18 cellular contexts compared by ENCODE assay signal in genomic region chr13:110965755-110966134, GRCh38. TPM values are rescaled to one million over a fixed set of nuclear protein-coding genes. Genes with fewer than 3 reads are reported as not detected.
DNase-seq lines count a peak whose midpoint lies in the region; ATAC-seq, FAIRE-seq and TF ChIP-seq lines count a peak whose summit lies in the region.
"Had no signal": no experiment of that assay in that cellular context is flagged by ENCODE, and none has a peak within 500 bp of the region (broad histone marks: within the 10 kb centered on the region; RNA-seq: fewer than 3 reads in every experiment).

No MANE protein-coding gene starts in this region.

- H3K9me1 ChIP-seq in keratinocyte (ENCODE audit: control insufficient read depth, extremely low read depth, insufficient read depth, low read length), result no peaks in the 10 kb centered on the region

- peak; percentile 38 for DNase-seq in activated T-cell treated with anti-CD3 and anti-CD28 coated beads, Interleukin-2, amount 50 U/mL, for 24 hours
- DNase-seq in activated T-cell treated with anti-CD3 and anti-CD28 coated beads for 4 hours (no peak), HCT116 (ENCODE audit: low read depth, low spot score) (no peak), keratinocyte (ENCODE audit: low read depth, low spot score) (no peak), NCI-H1436 (lab: John Stamatoyannopoulos, UW) (no peak), posterior cingulate gyrus (no peak)
- DNase-seq in activated CD8-positive, alpha-beta T cell treated with anti-CD3 and anti-CD28 coated beads, Interleukin-2, amount 10 ng/mL, durations not matched to agents 7 days and 5 days, result peak; percentile 14
- DNase-seq: activated T-cell treated with anti-CD3 and anti-CD28 coated beads, Interleukin-2, amount 50 U/mL, for 4 hours; DMS79; foreskin melanocyte; kidney; NCI-H1694 treated with DMSO at 0.1 percent for 48 hours; stimulated activated CD4-positive, alpha-beta T cell treated with anti-CD3 and anti-CD28 coated beads, Interleukin-4, amount 100 ng/mL, for 1 hour had no signal

- POLR2A ChIA-PET in HCT116 (lab: Charles Lee), result interaction anchor here (0.9 kb wide), 1 partner anchor 251 kb away, joined by 3 read pairs; no protein-coding TSS in a partner anchor
- POLR2A ChIA-PET in activated CD8-positive, alpha-beta T cell treated with anti-CD3 and anti-CD28 coated beads, Interleukin-2, amount 10 ng/mL, durations not matched to agents 7 days and 5 days (lab: Charles Lee), result no interaction called here

- peaks cover 0 to 14% of the 10 kb centered on the region in 2 experiments; a peak in 2 of 4 replicates for H3K36me3 ChIP-seq in HCT116 (ENCODE audit: control insufficient read depth in 1 of 2, insufficient read depth in 2 of 2, low read length in 2 of 2)
- no peaks in the 10 kb centered on the region for H3K36me3 ChIP-seq in keratinocyte (ENCODE audit: control insufficient read depth in 2 of 2, extremely low read depth in 1 of 2, insufficient read depth in 2 of 2, low read length in 2 of 2)

- H3K4me3 ChIP-seq in HCT116 (replicated peaks in 1 of 2; ENCODE audit: low read depth in 1 of 2, low read length in 2 of 2) (peak overlapping the region; percentile 23 to 27; a peak in 3 of 4 replicates), keratinocyte (ENCODE audit: control insufficient read depth in 2 of 3, extremely low read depth in 1 of 3, insufficient read depth in 2 of 3, low read depth in 1 of 3, low read length in 3 of 3) (no peak overlapping the region)

- H3K4me3 Mint-ChIP-seq in activated T-cell treated with anti-CD3 and anti-CD28 coated beads, Interleukin-2, amount 50 U/mL, for 24 hours, result no peak overlapping the region
- H3K4me3 Mint-ChIP-seq in activated CD8-positive, alpha-beta T cell treated with anti-CD3 and anti-CD28 coated beads, Interleukin-2, amount 10 ng/mL, durations not matched to agents 7 days and 5 days, result no peak overlapping the region
- H3K4me3 Mint-ChIP-seq: activated T-cell treated with anti-CD3 and anti-CD28 coated beads, Interleukin-2, amount 50 U/mL, for 4 hours had no signal

- ATAC-seq in HCT116 (no peak), HG03342 (IDR thresholded peaks at IDR 0.05; ENCODE audit: unreplicated experiment) (no peak)
- ATAC-seq in activated CD8-positive, alpha-beta T cell treated with anti-CD3 and anti-CD28 coated beads, Interleukin-2, amount 10 ng/mL, durations not matched to agents 7 days and 5 days, result no peak

- peaks cover 32% of the 10 kb centered on the region for H3K4me1 Mint-ChIP-seq in activated T-cell treated with anti-CD3 and anti-CD28 coated beads, Interleukin-2, amount 50 U/mL, for 24 hours (ENCODE audit: low read depth)
- H3K4me1 Mint-ChIP-seq in activated CD8-positive, alpha-beta T cell treated with anti-CD3 and anti-CD28 coated beads, Interleukin-2, amount 10 ng/mL, durations not matched to agents 7 days and 5 days (ENCODE audit: low read depth), result peaks cover 13% of the 10 kb centered on the region

- H3K9me3 Mint-ChIP-seq in activated T-cell treated with anti-CD3 and anti-CD28 coated beads, Interleukin-2, amount 50 U/mL, for 24 hours, result peaks cover 54% of the 10 kb centered on the region
- H3K9me3 Mint-ChIP-seq in activated CD8-positive, alpha-beta T cell treated with anti-CD3 and anti-CD28 coated beads, Interleukin-2, amount 10 ng/mL, durations not matched to agents 7 days and 5 days (ENCODE audit: insufficient read depth), result peaks cover 34% of the 10 kb centered on the region

- H4K20me1 ChIP-seq in HCT116 (ENCODE audit: insufficient read depth) (no peaks in the 10 kb centered on the region), keratinocyte (ENCODE audit: control insufficient read depth, extremely low read depth, insufficient read depth, low read length) (no peaks in the 10 kb centered on the region)

- H3K27me3 ChIP-seq in HCT116 (ENCODE audit: insufficient read depth, low read length) (no peaks in the 10 kb centered on the region), keratinocyte (ENCODE audit: control insufficient read depth, extremely low read depth, insufficient read depth, low read length) (no peaks in the 10 kb centered on the region)

- no peaks in the 10 kb centered on the region for H3K9me2 ChIP-seq in HCT116 (ENCODE audit: insufficient read depth)

- CTCF ChIA-PET in HCT116 (lab: Charles Lee), result no interaction called here
- CTCF ChIA-PET in activated CD8-positive, alpha-beta T cell treated with anti-CD3 and anti-CD28 coated beads, Interleukin-2, amount 10 ng/mL, durations not matched to agents 7 days and 5 days (lab: Charles Lee), result no interaction called here

- TF ChIP-seq CTCF in HCT116 (IDR thresholded peaks at IDR 0.05 in 2 of 3, conservative IDR thresholded peaks at IDR 0.05 in 1 of 3; ENCODE audit: borderline replicate concordance in 1 of 3, insufficient read depth in 1 of 3, low read depth in 2 of 3, low read length in 2 of 3) (no peak), keratinocyte (optimal IDR thresholded peaks at IDR 0.05 in 1 of 3, IDR thresholded peaks at IDR 0.05 in 1 of 3, conservative IDR thresholded peaks at IDR 0.05 in 1 of 3; ENCODE audit: extremely low read depth in 1 of 3, insufficient read depth in 2 of 3, low read length in 3 of 3) (no peak)

- H3K9ac ChIP-seq in HCT116 (ENCODE audit: low read length) (peak overlapping the region; percentile 71), keratinocyte (ENCODE audit: control insufficient read depth, extremely low read depth, insufficient read depth, low read length) (no peak overlapping the region)
- H3K9ac ChIP-seq: parathyroid adenoma had no signal

- H2AFZ ChIP-seq in HCT116 (ENCODE audit: low read depth, low read length, poor library complexity, severe bottlenecking), result no peak overlapping the region
- H2AFZ ChIP-seq in keratinocyte (ENCODE audit: control insufficient read depth, low read length), result no peak overlapping the region
- H2AFZ ChIP-seq: parathyroid adenoma had no signal

- H3K4me2 ChIP-seq in HCT116 (ENCODE audit: low read length) (peak overlapping the region; percentile 60), keratinocyte (ENCODE audit: control insufficient read depth, extremely low read depth, insufficient read depth, low read depth, low read length) (no peak overlapping the region)

- intact Hi-C loops in HCT116 (cut with micrococcal nuclease), result loop anchor here (2.0 to 10.0 kb wide), 2 partner anchors 51 to 251 kb away; partner anchors contain the start of genes ANKRD10 and ING1
- intact Hi-C loops in posterior cingulate gyrus (cut with DNase I), result no loop called here

- FAIRE-seq in keratinocyte (lab: Jason Lieb, UNC), result no peak
- FAIRE-seq: kidney, urothelium cell line had no signal

- H3K4me1 ChIP-seq in HCT116 (ENCODE audit: control insufficient read depth in 1 of 2, insufficient read depth in 2 of 2, low read length in 2 of 2) (peaks cover 43 to 96% of the 10 kb centered on the region in 2 experiments), keratinocyte (ENCODE audit: control insufficient read depth, extremely low read depth, insufficient read depth, low read length) (no peaks in the 10 kb centered on the region)
- H3K4me1 ChIP-seq: parathyroid adenoma had no signal

- peaks cover 37% of the 10 kb centered on the region for H3K27me3 Mint-ChIP-seq in activated T-cell treated with anti-CD3 and anti-CD28 coated beads, Interleukin-2, amount 50 U/mL, for 24 hours
- H3K27me3 Mint-ChIP-seq in activated CD8-positive, alpha-beta T cell treated with anti-CD3 and anti-CD28 coated beads, Interleukin-2, amount 10 ng/mL, durations not matched to agents 7 days and 5 days (ENCODE audit: low read depth), result peaks cover 5% of the 10 kb centered on the region

- TSS peak; percentile 80 for BruUV-seq in HCT116 (replicated peaks; lab: Mats Ljungman, UMichigan)

- no peak for TF ChIP-seq POLR2A in HCT116 (IDR thresholded peaks at IDR 0.05; ENCODE audit: borderline replicate concordance, extremely low read depth, insufficient read depth, insufficient read length)

- H3K9me3 ChIP-seq in HCT116 (ENCODE audit: control insufficient read depth in 1 of 2, insufficient read depth in 1 of 2, low read depth in 1 of 2, low read length in 2 of 2) (no peaks in the 10 kb centered on the region), keratinocyte (ENCODE audit: control insufficient read depth, low read depth, low read length) (peaks cover 3% of the 10 kb centered on the region)

- no peak for TF ChIP-seq RAD21 in HCT116 (IDR thresholded peaks at IDR 0.05; ENCODE audit: low read depth)

- peaks cover 28% of the 10 kb centered on the region for H3K36me3 Mint-ChIP-seq in activated T-cell treated with anti-CD3 and anti-CD28 coated beads, Interleukin-2, amount 50 U/mL, for 24 hours (ENCODE audit: low read depth)
- peaks cover 17% of the 10 kb centered on the region for H3K36me3 Mint-ChIP-seq in activated CD8-positive, alpha-beta T cell treated with anti-CD3 and anti-CD28 coated beads, Interleukin-2, amount 10 ng/mL, durations not matched to agents 7 days and 5 days (ENCODE audit: low read depth)

- dilution Hi-C loops in keratinocyte (cut with MboI; ENCODE audit: extremely low pct_ligation_motif_present, low sequenced_read_pairs), result no loop called here

- H3K79me2 ChIP-seq in HCT116 (ENCODE audit: insufficient read depth, low read length) (peaks cover 34% of the 10 kb centered on the region), keratinocyte (ENCODE audit: control insufficient read depth, insufficient read depth, low read length) (no peaks in the 10 kb centered on the region)
- H3K79me2 ChIP-seq: parathyroid adenoma had no signal

- peak overlapping the region; percentile 99 for H3K27ac ChIP-seq in HCT116 (ENCODE audit: low read depth, low read length)
- peak overlapping the region; percentile 69 for H3K27ac ChIP-seq in keratinocyte (ENCODE audit: control insufficient read depth, insufficient read depth, low read length)
- H3K27ac ChIP-seq: C4-2B, parathyroid adenoma had no signal

- RAD21 ChIA-PET in HCT116 (lab: Charles Lee; ENCODE audit: low non-redundant PET in 1 of 2, low total read pairs in 2 of 2, uncharacterized antibody in 2 of 2, unreplicated experiment in 2 of 2), result no interaction called here

- H3K27ac Mint-ChIP-seq in activated T-cell treated with anti-CD3 and anti-CD28 coated beads, Interleukin-2, amount 50 U/mL, for 24 hours, result peak overlapping the region; percentile 92
- H3K27ac Mint-ChIP-seq in activated CD8-positive, alpha-beta T cell treated with anti-CD3 and anti-CD28 coated beads, Interleukin-2, amount 10 ng/mL, durations not matched to agents 7 days and 5 days, result no peak overlapping the region
- H3K27ac Mint-ChIP-seq: IgD-negative memory B cell had no signal

RNA-seq across cellular contexts. Expression of gene ANKRD10, which starts 50.9 kb away (rescaled TPM):
- 173 TPM for total RNA-seq in HCT116 (2021; ENCODE audit: unreplicated experiment)
- polyA plus RNA-seq in HCT116 (2012), result 96.3 and 102 TPM in 2 replicates
- total RNA-seq in activated CD8-positive, alpha-beta T cell treated with anti-CD3 and anti-CD28 coated beads, Interleukin-2, amount 10 ng/mL, durations not matched to agents 7 days and 5 days, result 10 to 100 TPM; 83.9 to 86.3 TPM
- polyA plus RNA-seq in keratinocyte, result 27.8 to 58.1 TPM (median 34.5 TPM) in 3 replicates
- 27.5 TPM for polyA plus RNA-seq in keratinocyte (2011; ENCODE audit: low read depth)
- 9.2 and 13.7 TPM in 2 replicates for polyA plus RNA-seq in keratinocyte (2011; cell fraction: cytosol; rRNA removed)
- 106 and 124 TPM in 2 replicates for polyA plus RNA-seq in keratinocyte (2011; cell fraction: nucleus; rRNA removed)
- 18.2 and 28.9 TPM in 2 replicates for polyA plus RNA-seq in keratinocyte (2012; ENCODE audit: low replicate concordance)
- polyA minus RNA-seq in keratinocyte, result 14.5 to 49.4 TPM (median 25.4 TPM) in 3 replicates
- polyA minus RNA-seq in keratinocyte (2011; cell fraction: cytosol; rRNA and poly(A)+ RNA removed), result 16.7 TPM
- 63.9 and 91.4 TPM in 2 replicates for polyA minus RNA-seq in keratinocyte (2011; cell fraction: nucleus; rRNA and poly(A)+ RNA removed)

Comparison
In these comparisons a context has a peak if more than half of its experiments do, and no peak if none do; other contexts are left out.
1. DNase-seq: peak in activated T-cell treated with anti-CD3 and anti-CD28 coated beads, Interleukin-2, amount 50 U/mL, for 24 hours (single experiment) and activated CD8-positive, alpha-beta T cell treated with anti-CD3 and anti-CD28 coated beads, Interleukin-2, amount 10 ng/mL, durations not matched to agents 7 days and 5 days (single experiment); none in activated T-cell treated with anti-CD3 and anti-CD28 coated beads for 4 hours (single experiment), HCT116 (single experiment), keratinocyte (single experiment), NCI-H1436 (single experiment) and posterior cingulate gyrus (0 of 10).
2. H3K4me3 ChIP-seq: peak in HCT116 (2 of 2); none in keratinocyte (0 of 3).